21 cellular contexts compared by ENCODE assay signal in the genomic region with DNA sequence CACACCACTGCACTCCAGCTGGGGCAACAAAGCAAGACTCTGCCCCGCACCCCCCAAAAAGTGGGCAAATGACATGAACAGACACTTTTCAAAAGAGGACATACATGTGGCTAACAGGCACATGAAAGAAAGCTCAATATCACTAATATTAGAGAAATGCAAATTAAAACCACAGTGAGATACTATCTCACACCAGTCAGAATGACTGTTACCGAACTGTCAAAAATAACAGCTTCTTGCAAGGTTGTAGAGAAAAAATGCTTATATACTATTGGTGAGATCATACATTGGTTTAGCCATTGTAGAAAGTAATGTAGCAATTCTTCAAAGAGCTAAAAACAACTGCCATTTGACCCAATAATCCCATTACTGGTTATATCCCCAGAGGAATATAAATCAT.
"Had no signal": no experiment of that assay in that cellular context is flagged by ENCODE, and none has a peak within 500 bp of the region (broad histone marks: within the 10 kb centered on the region; RNA-seq: fewer than 3 reads in every experiment).

No MANE protein-coding gene starts in this region.

- H3K9me3 ChIP-seq: ovary, right lobe of liver, testis, upper lobe of left lung had no signal

- H3K36me3 Mint-ChIP-seq: activated naive CD4-positive, alpha-beta T cell treated with anti-CD3 and anti-CD28 coated beads, Interleukin-2, amount 10 ng/mL, durations not matched to agents 7 days and 5 days; natural killer cell had no signal

- H3K27me3 ChIP-seq: brain microvascular endothelial cell, dorsolateral prefrontal cortex, ovary, right lobe of liver, testis, upper lobe of left lung had no signal

- H3K9me3 Mint-ChIP-seq: activated naive CD4-positive, alpha-beta T cell treated with anti-CD3 and anti-CD28 coated beads, Interleukin-2, amount 10 ng/mL, durations not matched to agents 7 days and 5 days; activated naive CD8-positive, alpha-beta T cell treated with anti-CD3 and anti-CD28 coated beads, Interleukin-2, amount 50 U/mL, for 24 hours; activated T-cell treated with anti-CD3 and anti-CD28 coated beads, Interleukin-2, amount 50 U/mL, for 4 hours; endodermal cell; natural killer cell had no signal

- H3K4me3 ChIP-seq: dorsolateral prefrontal cortex, lung, ovary, right lobe of liver, testis, upper lobe of left lung had no signal

- ATAC-seq: activated naive CD8-positive, alpha-beta T cell treated with anti-CD3 and anti-CD28 coated beads, Interleukin-2, amount 50 U/mL, for 24 hours; activated T-cell treated with anti-CD3 and anti-CD28 coated beads, Interleukin-2, amount 50 U/mL, for 4 hours; natural killer cell; right lobe of liver had no signal

- H3K27ac ChIP-seq: brain microvascular endothelial cell, ovary, right lobe of liver, testis, upper lobe of left lung had no signal

- H3K36me3 ChIP-seq: brain microvascular endothelial cell, ovary, right lobe of liver, upper lobe of left lung had no signal

- H3K27ac Mint-ChIP-seq: activated naive CD4-positive, alpha-beta T cell treated with anti-CD3 and anti-CD28 coated beads, Interleukin-2, amount 10 ng/mL, durations not matched to agents 7 days and 5 days; activated naive CD8-positive, alpha-beta T cell treated with anti-CD3 and anti-CD28 coated beads, Interleukin-2, amount 50 U/mL, for 24 hours; endodermal cell; natural killer cell had no signal

- H3K4me3 Mint-ChIP-seq: activated naive CD4-positive, alpha-beta T cell treated with anti-CD3 and anti-CD28 coated beads, Interleukin-2, amount 10 ng/mL, durations not matched to agents 7 days and 5 days; activated naive CD8-positive, alpha-beta T cell treated with anti-CD3 and anti-CD28 coated beads, Interleukin-2, amount 50 U/mL, for 24 hours; activated T-cell treated with anti-CD3 and anti-CD28 coated beads, Interleukin-2, amount 50 U/mL, for 4 hours; endodermal cell; natural killer cell had no signal

- DNase-seq: activated CD4-positive, alpha-beta T cell treated with anti-CD3 and anti-CD28 coated beads, Interleukin-2, amount 50 U/mL, for 1 hour; activated CD8-positive, alpha-beta memory T cell treated with anti-CD3 and anti-CD28 coated beads, Interleukin-2, amount 50 U/mL, for 4 hours; activated naive CD4-positive, alpha-beta T cell treated with anti-CD3 and anti-CD28 coated beads, Interleukin-2, amount 10 ng/mL, durations not matched to agents 7 days and 5 days; activated naive CD8-positive, alpha-beta T cell treated with anti-CD3 and anti-CD28 coated beads, Interleukin-2, amount 50 U/mL, for 24 hours; activated T-cell treated with anti-CD3 and anti-CD28 coated beads, Interleukin-2, amount 50 U/mL, for 4 hours; aorta; brain microvascular endothelial cell; central memory CD4-positive, alpha-beta T cell; dorsolateral prefrontal cortex; endodermal cell; foreskin melanocyte; hypothalamus; natural killer cell; ovary; right lobe of liver; small intestine; stimulated activated CD4-positive, alpha-beta T cell treated with anti-CD3 and anti-CD28 coated beads, Interleukin-4, amount 100 ng/mL, for 1 hour; T-helper 9 cell; testis; upper lobe of left lung had no signal
